In genomic region chr11:131767421-131767820, GRCh38 we compare ENCODE assay signal across 1 cellular context.
TF ChIP-seq lines count a peak whose summit lies in the region.

No MANE protein-coding gene starts in this region.

TF ChIP-seq in IMR-90, 13 proteins besides CTCF, POLR2A, EP300 and RAD21 (continued from another document):
- TF ChIP-seq MAZ (IDR thresholded peaks at IDR 0.05; ENCODE audit: borderline replicate concordance, low read depth, low read length): no peak
- TF ChIP-seq FOS (IDR thresholded peaks at IDR 0.05; ENCODE audit: low read depth, low read length): no peak
- no peak for TF ChIP-seq NFE2L2 (IDR thresholded peaks at IDR 0.05; ENCODE audit: low read depth, low read length)
- no peak for TF ChIP-seq CHD1 (IDR thresholded peaks at IDR 0.05; ENCODE audit: low read depth, low read length)
- TF ChIP-seq BHLHE40 (IDR thresholded peaks at IDR 0.05; ENCODE audit: low read depth, low read length): no peak
TF ChIP-seq in IMR-90: peak in this region for 0.
